Comparison of ENCODE assay signal across 8 cellular contexts in the genomic region with DNA sequence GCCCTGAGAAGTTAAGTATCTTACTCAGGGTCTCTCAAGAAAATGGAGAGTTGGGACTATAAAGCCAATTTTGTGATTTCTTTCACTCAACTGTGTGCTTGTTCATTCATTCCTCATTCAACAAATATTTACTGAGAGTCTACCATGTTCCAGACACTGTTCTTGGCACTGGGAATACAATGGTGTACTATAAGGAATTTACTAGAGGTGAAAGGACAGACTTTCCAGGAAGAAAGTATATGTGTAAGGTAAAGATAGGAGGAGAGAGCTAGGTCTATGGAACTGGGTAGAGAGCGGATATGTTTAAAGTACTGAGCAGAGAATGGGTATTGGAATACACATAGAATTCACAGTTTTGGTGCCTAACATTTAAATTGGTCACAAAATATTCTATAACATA.
"Had no signal": no experiment of that assay in that cellular context is flagged by ENCODE, and none has a peak within 500 bp of the region (broad histone marks: within the 10 kb centered on the region; RNA-seq: fewer than 3 reads in every experiment).

No MANE protein-coding gene starts in this region.

- H3K27me3 Mint-ChIP-seq: IgD-negative memory B cell had no signal

- H3K4me3 Mint-ChIP-seq: GM23338, H9 had no signal

- H3K27ac Mint-ChIP-seq: GM23338, H9 had no signal

- H3K4me2 ChIP-seq: GM23338 had no signal

- H3K4me3 ChIP-seq: GM23338 had no signal

- ATAC-seq: GM23338 had no signal

- FAIRE-seq: H1, H54, HTR-8/SVneo had no signal

- H3K9me3 Mint-ChIP-seq: GM23338, H9, IgD-negative memory B cell had no signal

- H2AFZ ChIP-seq: GM23338 had no signal

- DNase-seq: H9, HCEC 1CT, KBM-7 had no signal
